In genomic region chr12:7677432-7677888, GRCh38 we compare ENCODE assay signal across 9 cellular contexts. TPM values are rescaled to one million over a fixed set of nuclear protein-coding genes. Genes with fewer than 3 reads are reported as not detected.
DNase-seq lines count a peak whose midpoint lies in the region; ATAC-seq and TF ChIP-seq lines count a peak whose summit lies in the region.
"Not testable (repeated sequence)": the region's sequence is repeated elsewhere in the genome, so short reads cannot be mapped to it uniquely, and the experiment has no call there.
"Had no signal": no experiment of that assay in that cellular context is flagged by ENCODE, and none has a peak within 500 bp of the region (broad histone marks: within the 10 kb centered on the region; RNA-seq: fewer than 3 reads in every experiment).

No MANE protein-coding gene starts in this region.

- not testable (repeated sequence) for H3K27me3 ChIP-seq in endodermal cell (ENCODE audit: control insufficient read depth, insufficient read depth, low read length, poor library complexity, severe bottlenecking)

- H3K36me3 ChIP-seq in endodermal cell (ENCODE audit: control insufficient read depth, insufficient read depth, low read length): not testable (repeated sequence)

- not testable (repeated sequence) for H3K27me3 Mint-ChIP-seq in activated CD8-positive, alpha-beta memory T cell treated with anti-CD3 and anti-CD28 coated beads, Interleukin-2, amount 10 ng/mL, durations not matched to agents 7 days and 5 days; endodermal cell (ENCODE audit: insufficient read depth)

- H3K36me3 Mint-ChIP-seq in activated CD8-positive, alpha-beta memory T cell treated with anti-CD3 and anti-CD28 coated beads, Interleukin-2, amount 10 ng/mL, durations not matched to agents 7 days and 5 days; endodermal cell (ENCODE audit: low read depth): not testable (repeated sequence)

- H3K9me3 ChIP-seq in endodermal cell (ENCODE audit: control insufficient read depth, low read length): not testable (repeated sequence)

- peak; percentile 42 for ATAC-seq in activated CD8-positive, alpha-beta memory T cell treated with anti-CD3 and anti-CD28 coated beads, Interleukin-2, amount 10 ng/mL, durations not matched to agents 7 days and 5 days
- ATAC-seq in sciatic nerve: peak; percentile 34

- intact Hi-C loops in sciatic nerve (cut with DNase I): not testable (repeated sequence)

- H3K4me3 Mint-ChIP-seq in activated CD8-positive, alpha-beta memory T cell treated with anti-CD3 and anti-CD28 coated beads, Interleukin-2, amount 10 ng/mL, durations not matched to agents 7 days and 5 days: peak overlapping the region; percentile 40
- H3K4me3 Mint-ChIP-seq in endodermal cell: not testable (repeated sequence)

- H3K27ac Mint-ChIP-seq in activated CD8-positive, alpha-beta memory T cell treated with anti-CD3 and anti-CD28 coated beads, Interleukin-2, amount 10 ng/mL, durations not matched to agents 7 days and 5 days; endodermal cell: not testable (repeated sequence)

- DNase-seq in AML-193 (lab: John Stamatoyannopoulos, UW): peak; percentile 91 to 93
- peak; percentile 56 for DNase-seq in GM12865 (ENCODE audit: low read depth)
- DNase-seq in LNCaP clone FGC (ENCODE audit: low read depth); activated CD8-positive, alpha-beta memory T cell treated with anti-CD3 and anti-CD28 coated beads, Interleukin-2, amount 10 ng/mL, durations not matched to agents 7 days and 5 days; endodermal cell; sciatic nerve (ENCODE audit: low spot score): not testable (repeated sequence)
- peak; percentile 96 for DNase-seq in OCI-M1 (lab: John Stamatoyannopoulos, UW)
- peak; percentile 4 for DNase-seq in kidney glomerular epithelial cell (lab: John Stamatoyannopoulos, UW)

- WGBS in endodermal cell (ENCODE audit: insufficient coverage in 1 of 2, insufficient read length in 1 of 2), 2 experiments: 40 to 70% methylated on average over 3 to 9 of the region's 9 CpGs

- TF ChIP-seq CTCF in GM12865 (IDR thresholded peaks at IDR 0.05; ENCODE audit: insufficient read depth, low read depth, low read length, missing control alignments) (peak; percentile 20), LNCaP clone FGC (IDR thresholded peaks at IDR 0.05; ENCODE audit: control insufficient read depth, extremely low read depth, insufficient read depth) (peak; percentile 50), endodermal cell (conservative IDR thresholded peaks at IDR 0.05) (peak; percentile 93)

- H3K4me3 ChIP-seq in GM12865 (ENCODE audit: low read depth, low read length); LNCaP clone FGC (ENCODE audit: low read depth, low read length); endodermal cell (ENCODE audit: low read length): not testable (repeated sequence)

- H3K9me3 Mint-ChIP-seq in activated CD8-positive, alpha-beta memory T cell treated with anti-CD3 and anti-CD28 coated beads, Interleukin-2, amount 10 ng/mL, durations not matched to agents 7 days and 5 days (ENCODE audit: low read depth); endodermal cell: not testable (repeated sequence)

- not testable (repeated sequence) for H3K4me1 ChIP-seq in endodermal cell (ENCODE audit: control insufficient read depth, insufficient read depth, low read length)

- H3K4me1 Mint-ChIP-seq in activated CD8-positive, alpha-beta memory T cell treated with anti-CD3 and anti-CD28 coated beads, Interleukin-2, amount 10 ng/mL, durations not matched to agents 7 days and 5 days: not testable (repeated sequence)
- peaks cover 19% of the 10 kb centered on the region for H3K4me1 Mint-ChIP-seq in endodermal cell

- CTCF ChIA-PET in activated CD8-positive, alpha-beta memory T cell treated with anti-CD3 and anti-CD28 coated beads, Interleukin-2, amount 10 ng/mL, durations not matched to agents 7 days and 5 days (lab: Charles Lee): interaction anchor here (5.6 kb wide), 1 partner anchor 130 kb away, joined by 47 read pairs; no protein-coding TSS in a partner anchor

- not testable (repeated sequence) for H3K9ac ChIP-seq in endodermal cell (ENCODE audit: extremely low read depth, low read length, poor library complexity, severe bottlenecking)

- not testable (repeated sequence) for H3K27ac ChIP-seq in endodermal cell (ENCODE audit: low read depth, low read length)

RNA-seq across cellular contexts. Expression of gene APOBEC1, which starts 11.8 kb away (rescaled TPM):
- total RNA-seq in activated CD8-positive, alpha-beta memory T cell treated with anti-CD3 and anti-CD28 coated beads, Interleukin-2, amount 10 ng/mL, durations not matched to agents 7 days and 5 days: not detected
- total RNA-seq in endodermal cell (not detected), sciatic nerve (not detected)
- not detected for polyA plus RNA-seq in endodermal cell (2013, experiment 1 of 2)
- not detected for polyA plus RNA-seq in endodermal cell (2013, experiment 2 of 2)
- total RNA-seq: ovary had no signal
- polyA plus RNA-seq: ovary had no signal

RNA-seq across cellular contexts. Expression of gene GDF3, which starts 18.1 kb away (rescaled TPM):
- not detected for total RNA-seq in activated CD8-positive, alpha-beta memory T cell treated with anti-CD3 and anti-CD28 coated beads, Interleukin-2, amount 10 ng/mL, durations not matched to agents 7 days and 5 days
- 10 to 100 TPM in 1 of 2 donors, 1 to 10 TPM in 1; 1.3 to 60.7 TPM for total RNA-seq in endodermal cell
- 12.2 TPM for polyA plus RNA-seq in endodermal cell (2013, experiment 1 of 2)
- 14.2 TPM for polyA plus RNA-seq in endodermal cell (2013, experiment 2 of 2)
- 1.3 TPM for total RNA-seq in sciatic nerve

RNA-seq across cellular contexts. Expression of gene DPPA3, which starts 33.8 kb away (rescaled TPM):
- not detected for total RNA-seq in activated CD8-positive, alpha-beta memory T cell treated with anti-CD3 and anti-CD28 coated beads, Interleukin-2, amount 10 ng/mL, durations not matched to agents 7 days and 5 days
- 1 to 10 TPM; 1.3 to 4.6 TPM for total RNA-seq in endodermal cell
- polyA plus RNA-seq in endodermal cell (2013, experiment 1 of 2): 1.00 TPM
- polyA plus RNA-seq in endodermal cell (2013, experiment 2 of 2): 0.50 TPM
- total RNA-seq in sciatic nerve: not detected
- total RNA-seq: ovary had no signal

Comparison
In these comparisons a context has a peak if more than half of its experiments do, and no peak if none do; other contexts are left out.
1. CTCF ChIP-seq: peak in every context shown above with its lines; median percentile 93 in endodermal cell; 50 in LNCaP clone FGC; 20 in GM12865.